Comparison of ENCODE assay signal across 14 cellular contexts in genomic region chr1:6584126-6585080, GRCh38. TPM values are rescaled to one million over a fixed set of nuclear protein-coding genes. Genes with fewer than 3 reads are reported as not detected.
DNase-seq lines count a peak whose midpoint lies in the region; ATAC-seq and TF ChIP-seq lines count a peak whose summit lies in the region.
"Had no signal": no experiment of that assay in that cellular context is flagged by ENCODE, and none has a peak within 500 bp of the region (broad histone marks: within the 10 kb centered on the region; RNA-seq: fewer than 3 reads in every experiment).

No MANE protein-coding gene starts in this region.

- ATAC-seq in activated CD8-positive, alpha-beta T cell treated with anti-CD3 and anti-CD28 coated beads for 36 hours = no peak
- ATAC-seq: sciatic nerve had no signal

- H3K4me1 Mint-ChIP-seq in MCF 10A (ENCODE audit: insufficient read depth, unreplicated experiment) (peaks cover 35% of the 10 kb centered on the region), glutamatergic neuron (ENCODE audit: low read depth, unreplicated experiment) (peaks cover 14% of the 10 kb centered on the region), immature natural killer cell (peaks cover 33 to 41% of the 10 kb centered on the region in 2 donors)
- H3K4me1 Mint-ChIP-seq in activated CD8-positive, alpha-beta T cell treated with anti-CD3 and anti-CD28 coated beads for 36 hours (ENCODE audit: low read depth) = peaks cover 35% of the 10 kb centered on the region

- H3K4me2 ChIP-seq in mammary epithelial cell (ENCODE audit: insufficient read depth, low read depth, low read length) = no peak overlapping the region
- H3K4me2 ChIP-seq: PC-9 had no signal

- intact Hi-C loops in MCF 10A (cut with micrococcal nuclease) (no loop called here), mammary epithelial cell (cut with micrococcal nuclease) (loop anchor here (5.0 kb wide), 1 partner anchor 43 kb away; no protein-coding TSS in a partner anchor), tibial artery (cut with DNase I; ENCODE audit: low total_unique reads) (loop anchor here (10.0 kb wide), 1 partner anchor 50 kb away; no protein-coding TSS in a partner anchor)
- intact Hi-C loops in activated CD8-positive, alpha-beta T cell treated with anti-CD3 and anti-CD28 coated beads for 36 hours (cut with micrococcal nuclease) = no loop called here

- H3K36me3 ChIP-seq in mammary epithelial cell (ENCODE audit: insufficient read depth, low read length) (no peaks in the 10 kb centered on the region), tibial artery (peaks cover 16 to 36% (median 23%) of the 10 kb centered on the region in 3 donors)

- 84% methylated on average over 21 of the region's 21 CpGs for WGBS in mammary epithelial cell (ENCODE audit: low coverage, missing lambda C conversion rate)

- H3K36me3 Mint-ChIP-seq in MCF 10A (ENCODE audit: insufficient read depth, unreplicated experiment) (peaks cover 19% of the 10 kb centered on the region), glutamatergic neuron (ENCODE audit: unreplicated experiment) (no peaks in the 10 kb centered on the region), immature natural killer cell (no peaks in the 10 kb centered on the region)
- peaks cover 7% of the 10 kb centered on the region for H3K36me3 Mint-ChIP-seq in activated CD8-positive, alpha-beta T cell treated with anti-CD3 and anti-CD28 coated beads for 36 hours (ENCODE audit: low read depth)

- H3K27ac Mint-ChIP-seq in MCF 10A (ENCODE audit: low read depth, unreplicated experiment) (no peak overlapping the region), glutamatergic neuron (ENCODE audit: unreplicated experiment) (peak overlapping the region; percentile 3), immature natural killer cell (peak overlapping the region in 2 of 6 donors; percentile 35 to 42)
- H3K27ac Mint-ChIP-seq in activated CD8-positive, alpha-beta T cell treated with anti-CD3 and anti-CD28 coated beads for 36 hours = peak overlapping the region; percentile 1
- H3K27ac Mint-ChIP-seq: T-helper 2 cell treated with Interferon-gamma antibody and Interleukin-4, amounts not matched to agents 5 μg/mL and 100 μg/mL, for 36 hours had no signal

- no peak overlapping the region for H3K9ac ChIP-seq in mammary epithelial cell (ENCODE audit: insufficient read depth, low read length)

- H2AFZ ChIP-seq in mammary epithelial cell (ENCODE audit: low read depth, low read length) = no peak overlapping the region
- H2AFZ ChIP-seq: PC-9 had no signal

- BruUV-seq in MCF 10A (replicated peaks; lab: Mats Ljungman, UMichigan) (no TSS peak), mammary epithelial cell (replicated peaks; lab: Mats Ljungman, UMichigan) (no TSS peak)

- DNase-seq in MCF 10A (ENCODE audit: unreplicated experiment) (no peak), mammary epithelial cell (no peak), glutamatergic neuron (no peak), tibial artery (no peak), HK-2 (ENCODE audit: unreplicated experiment) (no peak), immature natural killer cell (no peak), hippocampal formation (lab: John Stamatoyannopoulos, UW) (no peak)
- DNase-seq in activated CD8-positive, alpha-beta T cell treated with anti-CD3 and anti-CD28 coated beads for 36 hours = no peak
- DNase-seq: EL, PC-9, upper lobe of left lung had no signal

- no peaks in the 10 kb centered on the region for H3K9me3 ChIP-seq in mammary epithelial cell (replicated peaks; ENCODE audit: insufficient read depth, low read length)
- H3K9me3 ChIP-seq in tibial artery = no peaks in the 10 kb centered on the region
- H3K9me3 ChIP-seq: upper lobe of left lung had no signal

- CTCF ChIA-PET in MCF 10A (lab: Yijun Ruan, JAX) (interaction anchor here (0.6 to 1.5 kb wide), 2 partner anchors 13 to 145 kb away, joined by 3 to 4 read pairs; no protein-coding TSS in a partner anchor), mammary epithelial cell (lab: Charles Lee; ENCODE audit: low non-redundant PET) (no interaction called here)
- CTCF ChIA-PET in activated CD8-positive, alpha-beta T cell treated with anti-CD3 and anti-CD28 coated beads for 36 hours (lab: Charles Lee) = interaction anchor here (1.2 kb wide), 1 partner anchor 30 kb away, joined by 4 read pairs; the partner anchor contains the start of gene NOL9

- in situ Hi-C loops in mammary epithelial cell (cut with MboI; ENCODE audit: low sequenced_read_pairs in 2 of 2) = no loop called here

- H3K9me3 Mint-ChIP-seq in MCF 10A (ENCODE audit: unreplicated experiment) (no peaks in the 10 kb centered on the region), glutamatergic neuron (ENCODE audit: unreplicated experiment) (peaks cover 2% of the 10 kb centered on the region), immature natural killer cell (no peaks in the 10 kb centered on the region)
- no peaks in the 10 kb centered on the region for H3K9me3 Mint-ChIP-seq in activated CD8-positive, alpha-beta T cell treated with anti-CD3 and anti-CD28 coated beads for 36 hours
- H3K9me3 Mint-ChIP-seq: T-helper 2 cell treated with Interferon-gamma antibody and Interleukin-4, amounts not matched to agents 5 μg/mL and 100 μg/mL, for 36 hours had no signal

- H3K27me3 ChIP-seq in mammary epithelial cell (ENCODE audit: insufficient read depth, low read length) (no peaks in the 10 kb centered on the region), tibial artery (no peaks in the 10 kb centered on the region)
- H3K27me3 ChIP-seq: upper lobe of left lung had no signal

- H3K79me2 ChIP-seq in mammary epithelial cell (ENCODE audit: insufficient read depth, low read length) = peaks cover 33% of the 10 kb centered on the region

- POLR2A ChIA-PET in MCF 10A (lab: Yijun Ruan, JAX) = interaction anchor here (6.9 kb wide), 1 partner anchor 18 kb away, joined by 69 read pairs; the partner anchor contains the start of gene KLHL21
- POLR2A ChIA-PET in activated CD8-positive, alpha-beta T cell treated with anti-CD3 and anti-CD28 coated beads for 36 hours (lab: Charles Lee) = interaction anchor here (1.8 kb wide), 1 partner anchor 9 kb away, joined by 6 read pairs; no protein-coding TSS in a partner anchor

- H4K20me1 ChIP-seq in mammary epithelial cell (ENCODE audit: insufficient read depth, low read length) = no peaks in the 10 kb centered on the region

- H3K27me3 Mint-ChIP-seq in MCF 10A (ENCODE audit: insufficient read depth, unreplicated experiment) = no peaks in the 10 kb centered on the region
- H3K27me3 Mint-ChIP-seq in activated CD8-positive, alpha-beta T cell treated with anti-CD3 and anti-CD28 coated beads for 36 hours = no peaks in the 10 kb centered on the region
- peaks cover 4% of the 10 kb centered on the region for H3K27me3 Mint-ChIP-seq in glutamatergic neuron (ENCODE audit: unreplicated experiment)
- peaks cover 4 to 10% (median 6%) of the 10 kb centered on the region in 3 donors for H3K27me3 Mint-ChIP-seq in immature natural killer cell (ENCODE audit: low read depth in 3 of 3)

- TF ChIP-seq CTCF in MCF 10A (IDR thresholded peaks at IDR 0.05; ENCODE audit: unreplicated experiment) (peak; percentile 19), mammary epithelial cell (conservative IDR thresholded peaks at IDR 0.05 in 1 of 2, IDR thresholded peaks at IDR 0.05 in 1 of 2; ENCODE audit: extremely low read depth in 1 of 2, insufficient read depth in 1 of 2, low read depth in 1 of 2, low read length in 2 of 2) (peak in 1 of 2 donors; percentile 14), glutamatergic neuron (IDR thresholded peaks at IDR 0.05; ENCODE audit: partially characterized antibody, unreplicated experiment) (peak; percentile 66), tibial artery (IDR thresholded peaks at IDR 0.05) (peak; percentile 8 to 20)
- TF ChIP-seq CTCF in activated CD8-positive, alpha-beta T cell treated with anti-CD3 and anti-CD28 coated beads for 36 hours (IDR thresholded peaks at IDR 0.05) = no peak

- H3K4me1 ChIP-seq in mammary epithelial cell (ENCODE audit: insufficient read depth, low read length) (peaks cover 50% of the 10 kb centered on the region), tibial artery (peaks cover 4 to 72% (median 63%) of the 10 kb centered on the region in 4 donors)

- dilution Hi-C loops in mammary epithelial cell (cut with HindIII; ENCODE audit: low sequenced_read_pairs) = loop anchor here (5.0 kb wide), 2 partner anchors 43 to 92 kb away; partner anchors contain the start of gene PLEKHG5

- H3K4me3 Mint-ChIP-seq in MCF 10A (ENCODE audit: unreplicated experiment) (no peak overlapping the region), glutamatergic neuron (ENCODE audit: unreplicated experiment) (peak overlapping the region; percentile 8), immature natural killer cell (no peak overlapping the region)
- H3K4me3 Mint-ChIP-seq in activated CD8-positive, alpha-beta T cell treated with anti-CD3 and anti-CD28 coated beads for 36 hours = no peak overlapping the region
- H3K4me3 Mint-ChIP-seq: T-helper 2 cell treated with Interferon-gamma antibody and Interleukin-4, amounts not matched to agents 5 μg/mL and 100 μg/mL, for 36 hours had no signal

- H3K27ac ChIP-seq in mammary epithelial cell (ENCODE audit: insufficient read depth, low read depth, low read length) (no peak overlapping the region), tibial artery (no peak overlapping the region)
- H3K27ac ChIP-seq: PC-9 had no signal

- no peak overlapping the region for H3K4me3 ChIP-seq in mammary epithelial cell (replicated peaks in 1 of 3; ENCODE audit: insufficient read depth in 1 of 3, low read depth in 2 of 3, low read length in 3 of 3)
- no peak overlapping the region for H3K4me3 ChIP-seq in tibial artery
- H3K4me3 ChIP-seq: PC-9, upper lobe of left lung had no signal

RNA-seq across cellular contexts. Expression of gene ZBTB48, which starts 4.6 kb away (rescaled TPM):
- 40.6 TPM in 2 replicates for total RNA-seq in MCF 10A (2022)
- total RNA-seq in mammary epithelial cell = 10 to 100 TPM; 15.3 to 29.5 TPM
- 14.5 TPM for polyA plus RNA-seq in mammary epithelial cell
- 0.47 TPM for polyA minus RNA-seq in mammary epithelial cell
- total RNA-seq in activated CD8-positive, alpha-beta T cell treated with anti-CD3 and anti-CD28 coated beads for 36 hours = 10 to 100 TPM; 22.4 to 32.1 TPM
- total RNA-seq in glutamatergic neuron (ENCODE audit: unreplicated experiment) = 39.0 TPM
- 10 to 100 TPM in 2 of 3 donors, 1 to 10 TPM in 1; 8.3 to 25.9 (median 20.9) TPM for polyA plus RNA-seq in immature natural killer cell

RNA-seq across cellular contexts. Expression of gene KLHL21, which starts 18.3 kb away (rescaled TPM):
- total RNA-seq in MCF 10A (2022) = 14.0 and 19.5 TPM in 2 replicates
- total RNA-seq in mammary epithelial cell = 100 to 1,000 TPM in 1 of 2 donors, 10 to 100 TPM in 1; 64.5 to 160 TPM
- polyA plus RNA-seq in mammary epithelial cell = 38.1 TPM
- 67.9 TPM for polyA minus RNA-seq in mammary epithelial cell
- total RNA-seq in activated CD8-positive, alpha-beta T cell treated with anti-CD3 and anti-CD28 coated beads for 36 hours = 10 to 100 TPM; 17.9 to 18.1 TPM
- 9.2 TPM for total RNA-seq in glutamatergic neuron (ENCODE audit: unreplicated experiment)
- polyA plus RNA-seq in immature natural killer cell = 10 to 100 TPM in 1 of 3 donors, 1 to 10 TPM in 2; 7.6 to 19.7 (median 9.2) TPM

RNA-seq across cellular contexts. Expression of gene PHF13, which starts 29.1 kb away (rescaled TPM):
- total RNA-seq in MCF 10A (2022) (10.3 and 12.7 TPM in 2 replicates), mammary epithelial cell (10 to 100 TPM; 11.8 to 16.3 TPM), glutamatergic neuron (ENCODE audit: unreplicated experiment) (13.2 TPM)
- polyA plus RNA-seq in mammary epithelial cell (7.4 TPM), immature natural killer cell (1 to 10 TPM; 1.2 to 5.7 (median 2.9) TPM)
- 8.7 TPM for polyA minus RNA-seq in mammary epithelial cell
- 10 to 100 TPM; 12.5 to 14.8 TPM for total RNA-seq in activated CD8-positive, alpha-beta T cell treated with anti-CD3 and anti-CD28 coated beads for 36 hours

RNA-seq across cellular contexts. Expression of gene TAS1R1, which starts 29.3 kb away (rescaled TPM):
- total RNA-seq in MCF 10A (2022) = not detected in 2 replicates
- total RNA-seq in mammary epithelial cell = under 1 TPM in 1 of 2 donors, not detected in 1; 0.09 TPM
- 0.05 TPM for polyA plus RNA-seq in mammary epithelial cell
- not detected for polyA minus RNA-seq in mammary epithelial cell
- not detected for total RNA-seq in activated CD8-positive, alpha-beta T cell treated with anti-CD3 and anti-CD28 coated beads for 36 hours
- total RNA-seq in glutamatergic neuron (ENCODE audit: unreplicated experiment) = not detected
- polyA plus RNA-seq in immature natural killer cell = under 1 TPM in 1 of 3 donors, not detected in 2; 0.16 TPM
- total RNA-seq: endothelial cell of umbilical vein, PC-9, sciatic nerve had no signal
- polyA plus RNA-seq: endothelial cell of umbilical vein had no signal

RNA-seq across cellular contexts. Expression of gene NOL9, which starts 30.1 kb away (rescaled TPM):
- total RNA-seq in MCF 10A (2022) = 49.2 and 62.3 TPM in 2 replicates
- total RNA-seq in mammary epithelial cell = 10 to 100 TPM; 25.5 to 36.4 TPM
- polyA plus RNA-seq in mammary epithelial cell = 16.0 TPM
- polyA minus RNA-seq in mammary epithelial cell = 39.8 TPM
- total RNA-seq in activated CD8-positive, alpha-beta T cell treated with anti-CD3 and anti-CD28 coated beads for 36 hours = 10 to 100 TPM; 39.7 to 40.4 TPM
- total RNA-seq in glutamatergic neuron (ENCODE audit: unreplicated experiment) = 34.5 TPM
- 10 to 100 TPM in 1 of 3 donors, 1 to 10 TPM in 2; 4.3 to 18.2 (median 8.4) TPM for polyA plus RNA-seq in immature natural killer cell

Comparison
In these comparisons a context has a peak if more than half of its experiments do, and no peak if none do; other contexts are left out.
1. intact Hi-C loops: an anchor here in mammary epithelial cell (5.0 kb wide) and tibial artery (10.0 kb wide); none called in MCF 10A and activated CD8-positive, alpha-beta T cell treated with anti-CD3 and anti-CD28 coated beads for 36 hours.